ENCODE assay signal across 8 cellular contexts in the genomic region with DNA sequence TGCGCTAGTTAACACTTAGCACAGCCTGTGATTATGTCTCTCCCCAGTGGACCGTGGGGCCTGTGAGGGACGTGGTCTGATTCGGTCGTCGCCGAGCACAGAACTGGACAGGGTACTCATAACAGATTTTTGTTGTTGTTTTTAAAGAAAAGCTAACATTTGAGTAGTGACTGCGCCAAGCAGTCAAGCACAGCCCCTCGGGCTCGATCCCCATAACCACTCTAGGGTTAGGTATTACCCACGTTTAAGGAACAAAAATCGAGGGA. TPM values are rescaled to one million over a fixed set of nuclear protein-coding genes. Genes with fewer than 3 reads are reported as not detected.
DNase-seq lines count a peak whose midpoint lies in the region; ATAC-seq, FAIRE-seq and TF ChIP-seq lines count a peak whose summit lies in the region.

No MANE protein-coding gene starts in this region.

- H3K27ac ChIP-seq in CD4-positive, alpha-beta T cell (ENCODE audit: low read depth, low read length) = no peak overlapping the region
- H3K27ac ChIP-seq in MM.1S (ENCODE audit: low read length) = no peak overlapping the region
- peak overlapping the region; percentile 28 for H3K27ac ChIP-seq in neuronal stem cell (replicated peaks; ENCODE audit: low read length)

- H3K4me2 ChIP-seq in MM.1S (ENCODE audit: low read depth, low read length) (peak overlapping the region; percentile 72), neuronal stem cell (ENCODE audit: insufficient read depth, low read length, poor library complexity, severe bottlenecking) (peak overlapping the region; percentile 58)

- no peak overlapping the region for H2BK12ac ChIP-seq in neuronal stem cell (ENCODE audit: low read length)

- H2AFZ ChIP-seq in MM.1S (ENCODE audit: low read length) = peak overlapping the region; percentile 92
- H2AFZ ChIP-seq in neuronal stem cell (ENCODE audit: low read length) = peak overlapping the region; percentile 96

- no peak overlapping the region for H4K91ac ChIP-seq in neuronal stem cell (ENCODE audit: low read depth, low read length, poor library complexity)

- no peaks in the 10 kb centered on the region for H3K27me3 Mint-ChIP-seq in CD4-positive, alpha-beta T cell
- no peaks in the 10 kb centered on the region for H3K27me3 Mint-ChIP-seq in effector memory CD8-positive, alpha-beta T cell

- ATAC-seq in CD4-positive, alpha-beta T cell (ENCODE audit: poor library complexity) = no peak
- no peak for ATAC-seq in effector memory CD8-positive, alpha-beta T cell (replicated peaks)

- H2BK5ac ChIP-seq in neuronal stem cell (ENCODE audit: low read length) = no peak overlapping the region

- H3K79me2 ChIP-seq in MM.1S (ENCODE audit: low read length) = peaks cover 32% of the 10 kb centered on the region

- peaks cover 12% of the 10 kb centered on the region for H3K79me1 ChIP-seq in neuronal stem cell (ENCODE audit: low read depth, low read length)

- FAIRE-seq in RCC 7860 (lab: Jason Lieb, UNC) = no peak

- H3K9me3 ChIP-seq in CD4-positive, alpha-beta T cell (ENCODE audit: control insufficient read depth, low read length) = no peaks in the 10 kb centered on the region
- no peaks in the 10 kb centered on the region for H3K9me3 ChIP-seq in MM.1S (replicated peaks; ENCODE audit: insufficient read depth, low read length)
- H3K9me3 ChIP-seq in neuronal stem cell (replicated peaks in 1 of 2; ENCODE audit: control insufficient read depth in 2 of 2, insufficient read depth in 1 of 2, low read depth in 1 of 2, low read length in 2 of 2) = peaks cover 6 to 13% of the 10 kb centered on the region in 2 donors

- no peak overlapping the region for H2BK120ac ChIP-seq in neuronal stem cell (ENCODE audit: low read depth, low read length)

- H4K8ac ChIP-seq in neuronal stem cell (ENCODE audit: low read depth, low read length) = no peak overlapping the region

- peaks cover 17% of the 10 kb centered on the region for H3K36me3 Mint-ChIP-seq in CD4-positive, alpha-beta T cell (ENCODE audit: low read depth)
- H3K36me3 Mint-ChIP-seq in effector memory CD8-positive, alpha-beta T cell (ENCODE audit: insufficient read depth) = peaks cover 12% of the 10 kb centered on the region

- POLR2A ChIA-PET in CD4-positive, alpha-beta T cell (lab: Charles Lee) = interaction anchor here (1.0 to 4.4 kb wide), 17 partner anchors 18 to 526 kb away, joined by 3 to 75 read pairs (median 5); a partner anchor contains a TSS

- no peaks in the 10 kb centered on the region; the same call in 1 of the 2 replicates for H4K20me1 ChIP-seq in MM.1S (ENCODE audit: insufficient read depth, low read length)

- no peak overlapping the region for H3K14ac ChIP-seq in neuronal stem cell (ENCODE audit: low read length)

- no peaks in the 10 kb centered on the region for H3K9me3 Mint-ChIP-seq in CD4-positive, alpha-beta T cell
- H3K9me3 Mint-ChIP-seq in effector memory CD8-positive, alpha-beta T cell = no peaks in the 10 kb centered on the region

- WGBS in neuronal stem cell (ENCODE audit: extremely low coverage in 2 of 2, insufficient read length in 2 of 2, insufficient replicate concordance in 1 of 2), 2 donors = no CpG with 5 or more reads among the region's 12 CpGs

- CTCF ChIA-PET in CD4-positive, alpha-beta T cell (lab: Charles Lee) = interaction anchor here (0.9 to 1.9 kb wide), 3 partner anchors 19 to 42 kb away, joined by 3 to 5 read pairs (median 4); a partner anchor contains a TSS

- H3K9ac ChIP-seq in MM.1S (ENCODE audit: low read length) (peak overlapping the region; percentile 100; the same call in 1 of the 2 replicates), neuronal stem cell (ENCODE audit: low read depth, low read length, poor library complexity) (no peak overlapping the region)

- no peak overlapping the region for H2BK15ac ChIP-seq in neuronal stem cell (ENCODE audit: low read length)

- peak overlapping the region; percentile 94 for H3K27ac Mint-ChIP-seq in CD4-positive, alpha-beta T cell
- peak overlapping the region; percentile 94 to 96 for H3K27ac Mint-ChIP-seq in effector memory CD8-positive, alpha-beta T cell

- H3K4me1 ChIP-seq in MM.1S (ENCODE audit: low read length) (peaks cover 15% of the 10 kb centered on the region), neuronal stem cell (ENCODE audit: control insufficient read depth in 2 of 2, insufficient read depth in 1 of 2, low read depth in 1 of 2, low read length in 2 of 2) (peaks cover 11 to 17% of the 10 kb centered on the region in 2 donors)

- H3K36me3 ChIP-seq in MM.1S (replicated peaks; ENCODE audit: insufficient read depth, low read length) = no peaks in the 10 kb centered on the region
- peaks cover 23 to 66% of the 10 kb centered on the region in 2 donors for H3K36me3 ChIP-seq in neuronal stem cell (replicated peaks in 1 of 2; ENCODE audit: control insufficient read depth in 2 of 2, insufficient read depth in 2 of 2, low read length in 2 of 2)

- H3K27me3 ChIP-seq in CD4-positive, alpha-beta T cell (ENCODE audit: control insufficient read depth, insufficient read depth, low read length) = no peaks in the 10 kb centered on the region
- no peaks in the 10 kb centered on the region for H3K27me3 ChIP-seq in MM.1S (replicated peaks; ENCODE audit: insufficient read depth, low read length)
- H3K27me3 ChIP-seq in neuronal stem cell (ENCODE audit: control insufficient read depth in 3 of 3, insufficient read depth in 3 of 3, low read depth in 1 of 3, low read length in 3 of 3) = no peaks in the 10 kb centered on the region

- H2AK5ac ChIP-seq in neuronal stem cell (ENCODE audit: low read depth, low read length) = no peak overlapping the region

- no peak overlapping the region for H3K18ac ChIP-seq in neuronal stem cell (ENCODE audit: low read length)

- no peak overlapping the region for H3K23ac ChIP-seq in neuronal stem cell (ENCODE audit: low read depth, low read length, poor library complexity)

- no peaks in the 10 kb centered on the region for H3K9me2 ChIP-seq in MM.1S (replicated peaks; ENCODE audit: insufficient read depth, low read length)

- no peak for TF ChIP-seq CTCF in CD4-positive, alpha-beta T cell (IDR thresholded peaks at IDR 0.05)
- no peak for TF ChIP-seq CTCF in MM.1S (IDR thresholded peaks at IDR 0.05; ENCODE audit: low read length)

- H3F3A ChIP-seq in MM.1S (ENCODE audit: insufficient read depth, low read length) = peaks cover 14% of the 10 kb centered on the region

- intact Hi-C loops in CD4-positive, alpha-beta T cell (cut with DNase I, micrococcal nuclease) = loop anchor here (1.0 to 5.0 kb wide), 3 partner anchors 19 to 33 kb away; a partner anchor contains a TSS

- H3K4ac ChIP-seq in neuronal stem cell (ENCODE audit: low read length) = no peak overlapping the region

- H3K4me3 ChIP-seq in MM.1S (ENCODE audit: low read length) (peak overlapping the region; percentile 91), neuronal stem cell (ENCODE audit: low read length in 2 of 2) (peak overlapping the region; percentile 65 to 85)

- H3K4me1 Mint-ChIP-seq in CD4-positive, alpha-beta T cell (ENCODE audit: low read depth) = peaks cover 35% of the 10 kb centered on the region
- peaks cover 34 to 35% of the 10 kb centered on the region in 2 donors for H3K4me1 Mint-ChIP-seq in effector memory CD8-positive, alpha-beta T cell (ENCODE audit: low read depth in 2 of 2)

- no peak for DNase-seq in CD4-positive, alpha-beta T cell
- DNase-seq in MM.1S = no peak
- no peak for DNase-seq in effector memory CD8-positive, alpha-beta T cell
- no peak for DNase-seq in neuronal stem cell (ENCODE audit: low spot score)
- no peak for DNase-seq in NCI-H526 treated with DMSO at 0.1 percent for 48 hours (lab: John Stamatoyannopoulos, UW)
- no peak for DNase-seq in DMS153 (lab: John Stamatoyannopoulos, UW)
- no peak for DNase-seq in RCC 7860 (ENCODE audit: low spot score)
- DNase-seq in NCI-H187 (lab: John Stamatoyannopoulos, UW) = no peak

- H3K4me3 Mint-ChIP-seq in CD4-positive, alpha-beta T cell = peak overlapping the region; percentile 98
- peak overlapping the region; percentile 87 to 89 for H3K4me3 Mint-ChIP-seq in effector memory CD8-positive, alpha-beta T cell

RNA-seq across cellular contexts. Expression of a gene that starts 0.8 kb away (rescaled TPM):
- total RNA-seq in CD4-positive, alpha-beta T cell = 100 to 1,000 TPM; 127 to 134 TPM
- 316 TPM for polyA plus RNA-seq in neuronal stem cell (2013, experiment 1 of 2)
- 321 TPM for polyA plus RNA-seq in neuronal stem cell (2013, experiment 2 of 2)

RNA-seq across cellular contexts. Expression of a gene that starts 17.2 kb away (rescaled TPM):
- total RNA-seq in CD4-positive, alpha-beta T cell = 10 to 100 TPM; 96.1 to 98.1 TPM
- 56.3 TPM for polyA plus RNA-seq in neuronal stem cell (2013, experiment 1 of 2)
- 62.9 TPM for polyA plus RNA-seq in neuronal stem cell (2013, experiment 2 of 2)

RNA-seq across cellular contexts. Expression of a gene that starts 27.0 kb away (rescaled TPM):
- total RNA-seq in CD4-positive, alpha-beta T cell = 10 to 100 TPM; 15.1 to 15.8 TPM
- polyA plus RNA-seq in neuronal stem cell (2013, experiment 1 of 2) = 45.3 TPM
- 42.9 TPM for polyA plus RNA-seq in neuronal stem cell (2013, experiment 2 of 2)

RNA-seq across cellular contexts. Expression of a gene that starts 27.3 kb away (rescaled TPM):
- 10 to 100 TPM; 35.5 to 35.8 TPM for total RNA-seq in CD4-positive, alpha-beta T cell
- 29.5 TPM for polyA plus RNA-seq in neuronal stem cell (2013, experiment 1 of 2)
- polyA plus RNA-seq in neuronal stem cell (2013, experiment 2 of 2) = 29.9 TPM

RNA-seq across cellular contexts. Expression of a gene that starts 32.1 kb away (rescaled TPM):
- 10 to 100 TPM; 67.2 to 67.8 TPM for total RNA-seq in CD4-positive, alpha-beta T cell
- polyA plus RNA-seq in neuronal stem cell (2013, experiment 1 of 2) = 63.1 TPM
- polyA plus RNA-seq in neuronal stem cell (2013, experiment 2 of 2) = 64.7 TPM
